In genomic region chr14:99507860-99508640, GRCh38 we compare ENCODE assay signal across 1 cellular context.
TF ChIP-seq lines count a peak whose summit lies in the region.

No MANE protein-coding gene starts in this region.

TF ChIP-seq in WTC11, 78 proteins besides CTCF, POLR2A, EP300 and RAD21 (continued from another document):
- TF ChIP-seq ZNF281 (CRISPR knock-in tag; IDR thresholded peaks at IDR 0.05), result no peak
- no peak for TF ChIP-seq IRF2 (CRISPR knock-in tag; IDR thresholded peaks at IDR 0.05; ENCODE audit: borderline replicate concordance, low read depth)
